In the genomic region with DNA sequence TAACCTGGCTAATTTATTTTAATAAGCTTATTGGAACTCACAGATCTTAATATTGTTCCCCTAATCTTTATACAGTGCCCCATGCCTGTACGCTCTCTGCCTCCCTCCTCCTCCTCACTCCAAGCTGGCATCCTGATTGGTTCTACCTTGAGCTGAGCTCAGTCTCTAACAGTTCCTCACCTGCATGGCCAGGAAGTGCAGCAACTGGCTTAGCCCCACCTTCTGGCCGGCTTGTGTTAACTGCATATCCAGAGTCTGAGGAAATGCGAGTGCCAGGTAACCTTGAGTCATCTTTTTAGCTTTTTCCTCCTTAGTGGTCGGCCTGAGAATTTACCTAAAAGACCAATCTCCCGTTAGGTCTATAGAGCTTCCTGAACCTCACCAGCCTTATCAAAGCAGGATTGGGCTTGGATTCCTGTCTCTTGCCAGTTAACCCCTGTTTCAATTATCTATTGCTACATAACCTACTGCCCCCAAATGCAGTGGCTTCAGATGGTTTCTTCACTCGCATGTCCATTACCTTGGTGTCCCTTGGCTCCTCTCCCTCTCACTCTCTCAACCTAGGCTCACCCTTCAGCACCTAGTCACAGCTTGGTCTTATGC, we compare ENCODE assay signal across 9 cellular contexts.
DNase-seq lines count a peak whose midpoint lies in the region; ATAC-seq, FAIRE-seq and TF ChIP-seq lines count a peak whose summit lies in the region.
"Had no signal": no experiment of that assay in that cellular context is flagged by ENCODE, and none has a peak within 500 bp of the region (broad histone marks: within the 10 kb centered on the region; RNA-seq: fewer than 3 reads in every experiment).

No MANE protein-coding gene starts in this region.

- no peaks in the 10 kb centered on the region for H3K9me3 ChIP-seq in OCI-LY1 (ENCODE audit: low read length)
- no peaks in the 10 kb centered on the region for H3K9me3 ChIP-seq in kidney (ENCODE audit: control insufficient read depth in 1 of 2, low read length in 2 of 2)

- H2AFZ ChIP-seq in OCI-LY1 (ENCODE audit: low read length), result no peak overlapping the region

- H3K4me1 ChIP-seq in OCI-LY1 (ENCODE audit: insufficient read depth, low read length, severe bottlenecking) (no peaks in the 10 kb centered on the region), kidney (ENCODE audit: control insufficient read depth in 1 of 2, insufficient read depth in 1 of 2, low read depth in 1 of 2, low read length in 2 of 2) (no peaks in the 10 kb centered on the region)

- no peak overlapping the region for H3K27ac ChIP-seq in OCI-LY1 (ENCODE audit: low read depth, low read length, poor library complexity, severe bottlenecking)
- no peak overlapping the region for H3K27ac ChIP-seq in kidney (ENCODE audit: low read depth in 2 of 2, low read length in 2 of 2)

- H3K36me3 ChIP-seq in OCI-LY1 (ENCODE audit: insufficient read depth, low read length) (no peaks in the 10 kb centered on the region), kidney (ENCODE audit: control insufficient read depth in 1 of 2, insufficient read depth in 2 of 2, low read length in 2 of 2) (no peaks in the 10 kb centered on the region)

- H3K4me3 ChIP-seq in OCI-LY1 (ENCODE audit: low read depth, low read length, poor library complexity, severe bottlenecking) (no peak overlapping the region), kidney (ENCODE audit: low read length in 2 of 2) (no peak overlapping the region)

- POLR2A ChIA-PET in GM10248 (lab: Yijun Ruan, JAX), result no interaction called here

- no peaks in the 10 kb centered on the region for H4K20me1 ChIP-seq in OCI-LY1 (ENCODE audit: insufficient read depth, low read length)

- H3K4me1 Mint-ChIP-seq in nephron progenitor cell, result peaks cover 11% of the 10 kb centered on the region

- H3K79me2 ChIP-seq in OCI-LY1 (ENCODE audit: insufficient read depth, low read length), result no peaks in the 10 kb centered on the region

- no peak overlapping the region for H3K4me2 ChIP-seq in OCI-LY1 (ENCODE audit: low read length)

- no peak for FAIRE-seq in kidney (lab: Jason Lieb, UNC)

- H3K27me3 ChIP-seq in OCI-LY1 (ENCODE audit: insufficient read depth, low read length), result no peaks in the 10 kb centered on the region

- H3K4me3 Mint-ChIP-seq in nephron progenitor cell, result no peak overlapping the region
- H3K4me3 Mint-ChIP-seq: T-helper 1 cell treated with Interleukin-12 subunit alpha and Interleukin-12 subunit beta and Interleukin-4 antibody, amounts not matched to agents 30 μg/mL and 1 μg/mL, for 36 hours had no signal

- H3K27ac Mint-ChIP-seq in nephron progenitor cell, result no peak overlapping the region
- H3K27ac Mint-ChIP-seq: T-helper 1 cell treated with Interleukin-12 subunit alpha and Interleukin-12 subunit beta and Interleukin-4 antibody, amounts not matched to agents 30 μg/mL and 1 μg/mL, for 36 hours had no signal

- H3K27me3 Mint-ChIP-seq in nephron progenitor cell (ENCODE audit: low read depth, poor library complexity), result no peaks in the 10 kb centered on the region

- CTCF ChIA-PET in GM10248 (lab: Yijun Ruan, JAX), result interaction anchor here (1.1 to 2.6 kb wide), 3 partner anchors 10 to 584 kb away, joined by 4 to 14 read pairs (median 6); no protein-coding TSS in a partner anchor

- peaks cover 12% of the 10 kb centered on the region for H3K9me3 Mint-ChIP-seq in nephron progenitor cell
- H3K9me3 Mint-ChIP-seq: T-helper 1 cell treated with Interleukin-12 subunit alpha and Interleukin-12 subunit beta and Interleukin-4 antibody, amounts not matched to agents 30 μg/mL and 1 μg/mL, for 36 hours had no signal

- no peaks in the 10 kb centered on the region for H3K36me3 Mint-ChIP-seq in nephron progenitor cell (ENCODE audit: low read depth)

- H3F3A ChIP-seq in OCI-LY1 (ENCODE audit: insufficient read depth, low read length), result no peaks in the 10 kb centered on the region

- intact Hi-C loops in kidney (cut with DNase I), result no loop called here

- no peaks in the 10 kb centered on the region for H3K9me2 ChIP-seq in OCI-LY1 (ENCODE audit: low read depth, low read length)

- no peak overlapping the region for H3K9ac ChIP-seq in OCI-LY1 (ENCODE audit: low read length)
- no peak overlapping the region for H3K9ac ChIP-seq in kidney (ENCODE audit: low read length in 2 of 2)

- TF ChIP-seq CTCF in GM10248 (IDR thresholded peaks at IDR 0.05; ENCODE audit: control extremely low read depth, extremely low read depth, low read depth, missing control alignments) (peak; percentile 5), OCI-LY1 (IDR thresholded peaks at IDR 0.05; ENCODE audit: low read length) (peak; percentile 63), kidney (IDR thresholded peaks at IDR 0.05; ENCODE audit: borderline replicate concordance, extremely low read depth, insufficient read depth) (peak; percentile 60), nephron progenitor cell (IDR thresholded peaks at IDR 0.05) (no peak)

- ATAC-seq in HG02610 (IDR thresholded peaks at IDR 0.05; ENCODE audit: unreplicated experiment), result peak; percentile 64
- peak; percentile 86 for ATAC-seq in stimulated activated naive CD8-positive, alpha-beta T cell treated with anti-CD3 and anti-CD28 coated beads, Interleukin-15, Interleukin-2, amounts not matched to agents 100 U/mL and 50 U/mL, for 24 hours

- DNase-seq in GM10248 (ENCODE audit: extremely low spot score) (peak; percentile 22), kidney (no peak), OCI-M2 (lab: John Stamatoyannopoulos, UW; ENCODE audit: unreplicated experiment) (no peak), nephron progenitor cell (no peak)
- DNase-seq in activated T-helper 9 cell treated with anti-CD3 and anti-CD28 coated beads, Interleukin-2, amount 50 U/mL, for 16 hours (ENCODE audit: low read depth), result peak; percentile 30
- DNase-seq in stimulated activated naive CD8-positive, alpha-beta T cell treated with anti-CD3 and anti-CD28 coated beads, Interleukin-15, Interleukin-2, amounts not matched to agents 100 U/mL and 50 U/mL, for 24 hours, result peak; percentile 47

Comparison
In these comparisons a context has a peak if more than half of its experiments do, and no peak if none do; other contexts are left out.
1. DNase-seq: peak in GM10248 (single experiment), activated T-helper 9 cell treated with anti-CD3 and anti-CD28 coated beads, Interleukin-2, amount 50 U/mL, for 16 hours (single experiment) and stimulated activated naive CD8-positive, alpha-beta T cell treated with anti-CD3 and anti-CD28 coated beads, Interleukin-15, Interleukin-2, amounts not matched to agents 100 U/mL and 50 U/mL, for 24 hours (single experiment); none in kidney (single experiment), OCI-M2 (single experiment) and nephron progenitor cell (single experiment).